9 cellular contexts compared by ENCODE assay signal in genomic region chr6:166005401-166005845, GRCh38.
A peak's percentile ranks its signal among the peaks of the same experiment; 100 is the strongest.
DNase-seq lines count a peak whose midpoint lies in the region; ATAC-seq and TF ChIP-seq lines count a peak whose summit lies in the region.
"Had no signal": no experiment of that assay in that cellular context is flagged by ENCODE, and none has a peak within 500 bp of the region (broad histone marks: within the 10 kb centered on the region; RNA-seq: fewer than 3 reads in every experiment).

No MANE protein-coding gene starts in this region.

- WGBS in mammary epithelial cell (ENCODE audit: low coverage, missing lambda C conversion rate) = 4% methylated on average over 14 of the region's 19 CpGs
- no CpG with 5 or more reads among the region's 19 CpGs for WGBS in neuronal stem cell (ENCODE audit: extremely low coverage in 2 of 2, insufficient read length in 2 of 2, insufficient replicate concordance in 1 of 2), 2 donors

- CTCF ChIA-PET in MCF 10A (lab: Yijun Ruan, JAX) (no interaction called here), mammary epithelial cell (lab: Charles Lee; ENCODE audit: low non-redundant PET) (no interaction called here)

- no peak overlapping the region for H4K8ac ChIP-seq in neuronal stem cell (ENCODE audit: low read depth, low read length)

- H3K27ac ChIP-seq in mammary epithelial cell (ENCODE audit: insufficient read depth, low read depth, low read length) (no peak overlapping the region), neuronal stem cell (replicated peaks; ENCODE audit: low read length) (no peak overlapping the region)

- no peak overlapping the region for H2AFZ ChIP-seq in mammary epithelial cell (ENCODE audit: low read depth, low read length)
- peak overlapping the region; percentile 96 for H2AFZ ChIP-seq in neuronal stem cell (ENCODE audit: low read length)

- in situ Hi-C loops in mammary epithelial cell (cut with MboI; ENCODE audit: low sequenced_read_pairs in 2 of 2) = no loop called here

- H4K91ac ChIP-seq in neuronal stem cell (ENCODE audit: low read depth, low read length, poor library complexity) = no peak overlapping the region

- peak overlapping the region; percentile 51 for H2BK15ac ChIP-seq in neuronal stem cell (ENCODE audit: low read length)

- no peak overlapping the region for H3K4me3 Mint-ChIP-seq in MCF 10A (ENCODE audit: unreplicated experiment)

- ATAC-seq in HG03095 (IDR thresholded peaks at IDR 0.05; ENCODE audit: unreplicated experiment) (no peak), HG03135 (IDR thresholded peaks at IDR 0.05; ENCODE audit: unreplicated experiment) (no peak)

- no peaks in the 10 kb centered on the region for H3K9me3 Mint-ChIP-seq in MCF 10A (ENCODE audit: unreplicated experiment)

- no peaks in the 10 kb centered on the region for H3K4me1 ChIP-seq in mammary epithelial cell (ENCODE audit: insufficient read depth, low read length)
- H3K4me1 ChIP-seq in neuronal stem cell (ENCODE audit: control insufficient read depth in 2 of 2, insufficient read depth in 1 of 2, low read depth in 1 of 2, low read length in 2 of 2) = peaks cover 16 to 20% of the 10 kb centered on the region in 2 donors

- peak overlapping the region; percentile 92 for H3K18ac ChIP-seq in neuronal stem cell (ENCODE audit: low read length)

- peak overlapping the region; percentile 36 for H2AK5ac ChIP-seq in neuronal stem cell (ENCODE audit: low read depth, low read length)

- H3K36me3 Mint-ChIP-seq in MCF 10A (ENCODE audit: insufficient read depth, unreplicated experiment) = no peaks in the 10 kb centered on the region

- no peak overlapping the region for H3K14ac ChIP-seq in neuronal stem cell (ENCODE audit: low read length)

- peak overlapping the region; percentile 43 for H2BK12ac ChIP-seq in neuronal stem cell (ENCODE audit: low read length)

- no peak overlapping the region for H3K27ac Mint-ChIP-seq in MCF 10A (ENCODE audit: low read depth, unreplicated experiment)

- H3K36me3 ChIP-seq in mammary epithelial cell (ENCODE audit: insufficient read depth, low read length) (no peaks in the 10 kb centered on the region), neuronal stem cell (replicated peaks in 1 of 2; ENCODE audit: control insufficient read depth in 2 of 2, insufficient read depth in 2 of 2, low read length in 2 of 2) (no peaks in the 10 kb centered on the region)

- intact Hi-C loops in MCF 10A (cut with micrococcal nuclease) (no loop called here), mammary epithelial cell (cut with micrococcal nuclease) (no loop called here)

- peak; percentile 34 for DNase-seq in MCF 10A (ENCODE audit: unreplicated experiment)
- no peak for DNase-seq in mammary epithelial cell
- DNase-seq in foreskin melanocyte = peak; percentile 84
- DNase-seq in neuronal stem cell (ENCODE audit: low spot score) = no peak
- no peak for DNase-seq in mucosa of gallbladder (ENCODE audit: low spot score)
- DNase-seq in activated CD8-positive, alpha-beta memory T cell treated with anti-CD3 and anti-CD28 coated beads, Interleukin-2, amount 50 U/mL, for 4 hours = no peak
- DNase-seq: AML-193 had no signal

- peaks cover 7% of the 10 kb centered on the region for H3K4me1 Mint-ChIP-seq in MCF 10A (ENCODE audit: insufficient read depth, unreplicated experiment)

- no peaks in the 10 kb centered on the region for H3K79me1 ChIP-seq in neuronal stem cell (ENCODE audit: low read depth, low read length)

- no peak overlapping the region for H2BK120ac ChIP-seq in neuronal stem cell (ENCODE audit: low read depth, low read length)

- TF ChIP-seq CTCF in MCF 10A (IDR thresholded peaks at IDR 0.05; ENCODE audit: unreplicated experiment) (no peak), mammary epithelial cell (conservative IDR thresholded peaks at IDR 0.05 in 1 of 2, IDR thresholded peaks at IDR 0.05 in 1 of 2; ENCODE audit: extremely low read depth in 1 of 2, insufficient read depth in 1 of 2, low read depth in 1 of 2, low read length in 2 of 2) (no peak)

- H3K9me3 ChIP-seq in mammary epithelial cell (replicated peaks; ENCODE audit: insufficient read depth, low read length) (peaks cover 2% of the 10 kb centered on the region), neuronal stem cell (replicated peaks in 1 of 2; ENCODE audit: control insufficient read depth in 2 of 2, insufficient read depth in 1 of 2, low read depth in 1 of 2, low read length in 2 of 2) (no peaks in the 10 kb centered on the region)

- BruUV-seq in MCF 10A (replicated peaks; lab: Mats Ljungman, UMichigan) (no TSS peak), mammary epithelial cell (replicated peaks; lab: Mats Ljungman, UMichigan) (no TSS peak)

- H2BK5ac ChIP-seq in neuronal stem cell (ENCODE audit: low read length) = peak overlapping the region; percentile 45

- no peaks in the 10 kb centered on the region for H3K79me2 ChIP-seq in mammary epithelial cell (ENCODE audit: insufficient read depth, low read length)

- no peak overlapping the region for H3K23ac ChIP-seq in neuronal stem cell (ENCODE audit: low read depth, low read length, poor library complexity)

- H3K4me2 ChIP-seq in mammary epithelial cell (ENCODE audit: insufficient read depth, low read depth, low read length) (no peak overlapping the region), neuronal stem cell (ENCODE audit: insufficient read depth, low read length, poor library complexity, severe bottlenecking) (peak overlapping the region; percentile 67)

- H3K27me3 Mint-ChIP-seq in MCF 10A (ENCODE audit: insufficient read depth, unreplicated experiment) = no peaks in the 10 kb centered on the region

- dilution Hi-C loops in mammary epithelial cell (cut with HindIII; ENCODE audit: low sequenced_read_pairs) = no loop called here

- H3K4ac ChIP-seq in neuronal stem cell (ENCODE audit: low read length) = no peak overlapping the region

- POLR2A ChIA-PET in MCF 10A (lab: Yijun Ruan, JAX) = interaction anchor here (1.1 kb wide), 1 partner anchor 37 kb away, joined by 3 read pairs; no protein-coding TSS in a partner anchor

- no peak overlapping the region for H3K9ac ChIP-seq in mammary epithelial cell (ENCODE audit: insufficient read depth, low read length)
- H3K9ac ChIP-seq in neuronal stem cell (ENCODE audit: low read depth, low read length, poor library complexity) = peak overlapping the region; percentile 65

- H3K27me3 ChIP-seq in mammary epithelial cell (ENCODE audit: insufficient read depth, low read length) = peaks cover 8% of the 10 kb centered on the region
- H3K27me3 ChIP-seq in neuronal stem cell (ENCODE audit: control insufficient read depth in 3 of 3, insufficient read depth in 3 of 3, low read depth in 1 of 3, low read length in 3 of 3) = peaks cover 6 to 49% (median 31%) of the 10 kb centered on the region in 3 experiments

- H4K20me1 ChIP-seq in mammary epithelial cell (ENCODE audit: insufficient read depth, low read length) = no peaks in the 10 kb centered on the region

- H3K4me3 ChIP-seq in mammary epithelial cell (replicated peaks in 1 of 3; ENCODE audit: insufficient read depth in 1 of 3, low read depth in 2 of 3, low read length in 3 of 3) (no peak overlapping the region), neuronal stem cell (ENCODE audit: low read length in 2 of 2) (peak overlapping the region; percentile 44 to 49)

Comparison
In these comparisons a context has a peak if more than half of its experiments do, and no peak if none do; other contexts are left out.
1. DNase-seq: peak in MCF 10A (single experiment) and foreskin melanocyte (single experiment); none in mammary epithelial cell (single experiment), neuronal stem cell (single experiment), mucosa of gallbladder (single experiment) and activated CD8-positive, alpha-beta memory T cell treated with anti-CD3 and anti-CD28 coated beads, Interleukin-2, amount 50 U/mL, for 4 hours (single experiment).
2. H3K4me3 ChIP-seq: peak in neuronal stem cell (2 of 2); none in mammary epithelial cell (0 of 3).